In genomic region chr11:798093-798713, GRCh38 we compare ENCODE assay signal across 8 cellular contexts.
A peak's percentile ranks its signal among the peaks of the same experiment; 100 is the strongest.
DNase-seq lines count a peak whose midpoint lies in the region; ATAC-seq lines count a peak whose summit lies in the region.

Gene SLC25A22, minus strand, starts transcription at chr11:798281. Its CDS starts 3,275 bp downstream, at chr11:795006.

- peak; percentile 40 for ATAC-seq in HG03025 (IDR thresholded peaks at IDR 0.05; ENCODE audit: low FRiP score, unreplicated experiment)
- peak; percentile 49 for ATAC-seq in activated CD4-positive, CD25-positive, alpha-beta regulatory T cell treated with anti-CD3 and anti-CD28 coated beads, Interleukin-2, amount 50 U/mL, for 24 hours

- peak; percentile 54 for DNase-seq in SIG-M5 treated with dmso at 0.1 percent for 504 hours (lab: John Stamatoyannopoulos, UW; ENCODE audit: unreplicated experiment)
- no peak for DNase-seq in SIG-M5 (lab: John Stamatoyannopoulos, UW)
- peak; percentile 54 for DNase-seq in NCI-H2171 treated with DMSO at 0.1 percent for 48 hours (lab: John Stamatoyannopoulos, UW)
- DNase-seq in cerebellar cortex (ENCODE audit: low spot score): peak; percentile 70
- DNase-seq in kidney glomerular epithelial cell (lab: John Stamatoyannopoulos, UW): peak; percentile 52
- DNase-seq in stimulated activated CD4-positive, alpha-beta T cell treated with anti-CD3 and anti-CD28 coated beads, Interleukin-1b, Interleukin-23, amount 100 ng/mL, for 1 hour (ENCODE audit: low read depth in 2 of 2): peak; percentile 53 to 78
